10 cellular contexts compared by ENCODE assay signal in genomic region chr3:30437172-30437571, GRCh38.
DNase-seq lines count a peak whose midpoint lies in the region; ATAC-seq and TF ChIP-seq lines count a peak whose summit lies in the region.
"Had no signal": no experiment of that assay in that cellular context is flagged by ENCODE, and none has a peak within 500 bp of the region (broad histone marks: within the 10 kb centered on the region; RNA-seq: fewer than 3 reads in every experiment).

No MANE protein-coding gene starts in this region.

- no peaks in the 10 kb centered on the region; the same call in 1 of the 2 replicates for H3K36me3 ChIP-seq in Panc1 (ENCODE audit: control insufficient read depth, insufficient read depth, low read length)
- no peaks in the 10 kb centered on the region for H3K36me3 ChIP-seq in osteoblast (ENCODE audit: insufficient read depth, low read length)

- no peak overlapping the region for H3K4me3 ChIP-seq in AG10803 (ENCODE audit: low read length)
- H3K4me3 ChIP-seq in Panc1 (ENCODE audit: low read depth in 2 of 2, low read length in 2 of 2): no peak overlapping the region
- no peak overlapping the region for H3K4me3 ChIP-seq in fibroblast of villous mesenchyme (ENCODE audit: low read depth, low read length)
- H3K4me3 ChIP-seq in osteoblast (ENCODE audit: insufficient read depth, low read length): no peak overlapping the region

- intact Hi-C loops in Panc1 (cut with micrococcal nuclease; ENCODE audit: unreplicated experiment): no loop called here

- no peaks in the 10 kb centered on the region for H3K9me3 ChIP-seq in Panc1 (ENCODE audit: control insufficient read depth, insufficient read depth, low read depth, low read length)
- H3K9me3 ChIP-seq in osteoblast (ENCODE audit: low read depth, low read length): no peaks in the 10 kb centered on the region

- peak overlapping the region; percentile 25 for H3K4me2 ChIP-seq in osteoblast (ENCODE audit: insufficient read depth, low read length)

- H3K27me3 ChIP-seq in Panc1 (ENCODE audit: control insufficient read depth, insufficient read depth, low read length) (no peaks in the 10 kb centered on the region), osteoblast (ENCODE audit: insufficient read depth, low read length) (no peaks in the 10 kb centered on the region)

- in situ Hi-C loops in Panc1 (cut with HindIII; ENCODE audit: low pct_unique_long_range_greater_than_20kb, low sequenced_read_pairs): no loop called here

- no peaks in the 10 kb centered on the region for H4K20me1 ChIP-seq in osteoblast (ENCODE audit: insufficient read depth, low read length)

- H3K79me2 ChIP-seq in osteoblast (ENCODE audit: insufficient read depth, low read length): no peaks in the 10 kb centered on the region

- H3K27ac ChIP-seq in Panc1 (ENCODE audit: low read length) (peak overlapping the region; percentile 34; the same call in 1 of the 2 replicates), osteoblast (ENCODE audit: low read depth, low read length) (no peak overlapping the region)

- POLR2A ChIA-PET in Panc1 (lab: Charles Lee): no interaction called here

- TF ChIP-seq CTCF in AG10803 (conservative IDR thresholded peaks at IDR 0.05; ENCODE audit: low read length) (peak; percentile 19), Panc1 (IDR thresholded peaks at IDR 0.05) (no peak), fibroblast of villous mesenchyme (IDR thresholded peaks at IDR 0.05; ENCODE audit: insufficient read depth, low read depth, low read length) (no peak), osteoblast (IDR thresholded peaks at IDR 0.05; ENCODE audit: extremely low read depth, low read depth, low read length) (no peak)

- CTCF ChIA-PET in Panc1 (lab: Charles Lee): interaction anchor here (0.9 kb wide), 1 partner anchor 302 kb away, joined by 3 read pairs; no protein-coding TSS in a partner anchor

- no peak for ATAC-seq in Panc1
- ATAC-seq: esophagus mucosa; naive thymus-derived CD8-positive, alpha-beta T cell had no signal

- H3K4me1 ChIP-seq in Panc1 (ENCODE audit: control insufficient read depth, insufficient read depth, low read length) (peaks cover 20% of the 10 kb centered on the region), osteoblast (ENCODE audit: insufficient read depth, low read length) (peaks cover 28% of the 10 kb centered on the region)

- peak overlapping the region; percentile 38 for H2AFZ ChIP-seq in osteoblast (ENCODE audit: low read length)

- BruUV-seq in Panc1 (replicated peaks; lab: Mats Ljungman, UMichigan): no TSS peak

- DNase-seq in AG10803 (ENCODE audit: low read depth): peak; percentile 78
- DNase-seq in Panc1 (ENCODE audit: low read depth, low spot score): no peak
- DNase-seq in fibroblast of villous mesenchyme (ENCODE audit: low read depth): peak; percentile 65
- DNase-seq in osteoblast (ENCODE audit: insufficient read length, low spot score, missing footprints): no peak
- no peak for DNase-seq in MV-4-11 (lab: John Stamatoyannopoulos, UW)
- DNase-seq in NCI-H82 treated with DMSO at 0.1 percent for 48 hours (lab: John Stamatoyannopoulos, UW; ENCODE audit: unreplicated experiment): no peak
- DNase-seq in effector CD4-positive, alpha-beta T cell: no peak
- no peak for DNase-seq in NCI-H1048 (lab: John Stamatoyannopoulos, UW)
- DNase-seq: naive thymus-derived CD8-positive, alpha-beta T cell had no signal

Comparison
In these comparisons a context has a peak if more than half of its experiments do, and no peak if none do; other contexts are left out.
1. DNase-seq: peak in AG10803 (single experiment) and fibroblast of villous mesenchyme (single experiment); none in Panc1 (single experiment), osteoblast (single experiment), MV-4-11 (single experiment), NCI-H82 treated with DMSO at 0.1 percent for 48 hours (single experiment), effector CD4-positive, alpha-beta T cell (single experiment) and NCI-H1048 (single experiment).